In the genomic region with DNA sequence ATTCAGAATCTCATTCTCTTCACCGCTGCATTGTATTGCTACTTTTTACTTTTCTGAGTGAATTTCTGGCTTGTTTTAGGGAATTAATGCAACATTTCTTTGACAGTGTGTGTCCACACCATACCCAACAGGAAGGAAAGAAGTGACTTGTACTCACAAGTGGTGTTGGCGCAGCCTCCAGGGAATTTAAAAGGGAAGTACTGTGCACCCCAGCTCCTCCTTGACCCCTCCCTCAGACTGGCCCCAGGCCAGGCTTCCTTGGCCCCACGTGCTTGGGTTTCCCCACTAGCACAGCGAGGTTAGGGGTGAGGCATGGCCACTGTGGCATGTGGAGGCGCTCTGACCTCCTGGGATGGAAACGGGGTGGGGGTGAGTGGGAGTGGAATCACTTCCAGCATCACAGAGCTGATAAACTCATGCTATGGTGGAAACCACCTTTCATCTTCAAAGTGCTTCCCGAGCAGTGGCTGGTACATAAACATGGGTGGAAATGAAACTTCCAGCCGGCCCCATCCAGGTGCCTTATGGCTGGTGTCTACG, we compare ENCODE assay signal across 18 cellular contexts.
"Had no signal": no experiment of that assay in that cellular context is flagged by ENCODE, and none has a peak within 500 bp of the region (broad histone marks: within the 10 kb centered on the region; RNA-seq: fewer than 3 reads in every experiment).

No MANE protein-coding gene starts in this region.

- ATAC-seq: effector memory CD8-positive, alpha-beta T cell; esophagus mucosa; left lung; naive thymus-derived CD8-positive, alpha-beta T cell; right lobe of liver; stimulated activated effector memory CD8-positive, alpha-beta T cell treated with anti-CD3 and anti-CD28 coated beads, Interleukin-12 subunit alpha, Interleukin-12 subunit beta, amount 100 ng/mL, for 72 hours; stimulated activated naive CD8-positive, alpha-beta T cell treated with anti-CD3 and anti-CD28 coated beads, Interleukin-15, amount 100 ng/mL, for 72 hours had no signal

- DNase-seq: activated CD4-positive, alpha-beta memory T cell treated with anti-CD3 and anti-CD28 coated beads for 36 hours; activated CD4-positive, alpha-beta T cell treated with anti-CD3 and anti-CD28 coated beads for 48 hours; activated naive CD4-positive, alpha-beta T cell treated with Interleukin-2 at 50 U/mL for 16 hours; activated naive CD8-positive, alpha-beta T cell treated with anti-CD3 and anti-CD28 coated beads for 36 hours; activated T-cell treated with anti-CD3 and anti-CD28 coated beads, Interleukin-2, amount 50 U/mL, for 48 hours; colonic mucosa; dorsolateral prefrontal cortex; effector memory CD8-positive, alpha-beta T cell; foreskin melanocyte; left lung; naive thymus-derived CD8-positive, alpha-beta T cell; posterior cingulate gyrus; right lobe of liver; small intestine; stimulated activated CD4-positive, alpha-beta T cell treated with anti-CD3 and anti-CD28 coated beads, Interleukin-2, amount 100 ng/mL, for 24 hours; stimulated activated naive CD8-positive, alpha-beta T cell treated with anti-CD3 and anti-CD28 coated beads, Interleukin-15, amount 100 ng/mL, for 72 hours had no signal
